Comparison of ENCODE assay signal across 15 cellular contexts in genomic region chr3:48267782-48268181, GRCh38. TPM values are rescaled to one million over a fixed set of nuclear protein-coding genes. Genes with fewer than 3 reads are reported as not detected.
DNase-seq lines count a peak whose midpoint lies in the region; ATAC-seq and TF ChIP-seq lines count a peak whose summit lies in the region.
"Had no signal": no experiment of that assay in that cellular context is flagged by ENCODE, and none has a peak within 500 bp of the region (broad histone marks: within the 10 kb centered on the region; RNA-seq: fewer than 3 reads in every experiment).

No MANE protein-coding gene starts in this region.

- ATAC-seq in right cardiac atrium, result peak; percentile 38 to 84
- ATAC-seq in Right ventricle myocardium superior (ENCODE audit: poor library complexity), result no peak
- ATAC-seq in activated naive CD8-positive, alpha-beta T cell treated with anti-CD3 and anti-CD28 coated beads, Interleukin-2, amount 50 U/mL, for 24 hours, result no peak
- ATAC-seq in mucosa of descending colon, result peak; percentile 62
- no peak for ATAC-seq in GM18870 (IDR thresholded peaks at IDR 0.05; ENCODE audit: unreplicated experiment)

- DNase-seq in right cardiac atrium (no peak), Right ventricle myocardium superior (no peak), mucosa of descending colon (peak in 1 of 3 donors; percentile 28), type B pancreatic cell (ENCODE audit: extremely low spot score, unreplicated experiment) (no peak), NCI-H1048 (lab: John Stamatoyannopoulos, UW) (no peak), SJCRH30 (no peak)
- DNase-seq in activated naive CD8-positive, alpha-beta T cell treated with anti-CD3 and anti-CD28 coated beads, Interleukin-2, amount 50 U/mL, for 24 hours, result no peak
- DNase-seq: BE2C; erythroblast; NCI-H1436 treated with DMSO at 0.1 percent for 48 hours; NCI-H524 treated with DMSO at 0.1 percent for 48 hours; stimulated activated naive B cell treated with anti-CD40 and anti-IgM and Interleukin-4, amounts not matched to agents 10 μg/mL and 1 μg/mL and 100 μg/mL, for 72 hours had no signal

- H3K36me3 Mint-ChIP-seq in activated naive CD8-positive, alpha-beta T cell treated with anti-CD3 and anti-CD28 coated beads, Interleukin-2, amount 50 U/mL, for 24 hours (ENCODE audit: low read depth), result peaks cover 38% of the 10 kb centered on the region
- peaks cover 36% of the 10 kb centered on the region for H3K36me3 Mint-ChIP-seq in type B pancreatic cell

- H3K4me3 Mint-ChIP-seq in activated naive CD8-positive, alpha-beta T cell treated with anti-CD3 and anti-CD28 coated beads, Interleukin-2, amount 50 U/mL, for 24 hours, result peak overlapping the region; percentile 52
- peak overlapping the region; percentile 83 for H3K4me3 Mint-ChIP-seq in type B pancreatic cell
- H3K4me3 Mint-ChIP-seq: stimulated activated naive B cell treated with anti-CD40 and anti-IgM and Interleukin-4, amounts not matched to agents 10 μg/mL and 1 μg/mL and 100 μg/mL, for 72 hours had no signal

- intact Hi-C loops in right cardiac atrium (cut with DNase I), result no loop called here
- intact Hi-C loops in Right ventricle myocardium superior (cut with DNase I), result no loop called here
- intact Hi-C loops in mucosa of descending colon (cut with DNase I, micrococcal nuclease), result no loop called here

- WGBS in right cardiac atrium, result 62% methylated on average over 2 of the region's 2 CpGs

- H3K36me3 ChIP-seq in mucosa of descending colon (ENCODE audit: low read depth), result no peaks in the 10 kb centered on the region
- H3K36me3 ChIP-seq in SJCRH30, result peaks cover 10% of the 10 kb centered on the region
- H3K36me3 ChIP-seq: BE2C had no signal

- TF ChIP-seq CTCF in mucosa of descending colon (IDR thresholded peaks at IDR 0.05) (no peak), type B pancreatic cell (conservative IDR thresholded peaks at IDR 0.05) (no peak)

- H3K4me1 Mint-ChIP-seq in activated naive CD8-positive, alpha-beta T cell treated with anti-CD3 and anti-CD28 coated beads, Interleukin-2, amount 50 U/mL, for 24 hours, result peaks cover 42% of the 10 kb centered on the region
- H3K4me1 Mint-ChIP-seq in type B pancreatic cell (ENCODE audit: unreplicated experiment), result peaks cover 26% of the 10 kb centered on the region

- H3K9me3 ChIP-seq in right cardiac atrium (ENCODE audit: control insufficient read depth, low read length) (no peaks in the 10 kb centered on the region), mucosa of descending colon (no peaks in the 10 kb centered on the region), SJCRH30 (replicated peaks) (0 out of 2 replicates have a peak, but pooled peaks cover 2% of the 10 kb centered on the region)
- H3K9me3 ChIP-seq: BE2C had no signal

- peak overlapping the region; percentile 91 for H3K27ac Mint-ChIP-seq in activated naive CD8-positive, alpha-beta T cell treated with anti-CD3 and anti-CD28 coated beads, Interleukin-2, amount 50 U/mL, for 24 hours
- peak overlapping the region; percentile 99 for H3K27ac Mint-ChIP-seq in type B pancreatic cell

- no peaks in the 10 kb centered on the region for H3K9me3 Mint-ChIP-seq in activated naive CD8-positive, alpha-beta T cell treated with anti-CD3 and anti-CD28 coated beads, Interleukin-2, amount 50 U/mL, for 24 hours
- H3K9me3 Mint-ChIP-seq in type B pancreatic cell, result no peaks in the 10 kb centered on the region
- H3K9me3 Mint-ChIP-seq: stimulated activated naive B cell treated with anti-CD40 and anti-IgM and Interleukin-4, amounts not matched to agents 10 μg/mL and 1 μg/mL and 100 μg/mL, for 72 hours had no signal

- no peaks in the 10 kb centered on the region for H3K27me3 ChIP-seq in right cardiac atrium (ENCODE audit: control insufficient read depth, insufficient read depth)
- no peaks in the 10 kb centered on the region for H3K27me3 ChIP-seq in SJCRH30
- H3K27me3 ChIP-seq: BE2C had no signal

- no peak overlapping the region for H3K4me3 ChIP-seq in right cardiac atrium (ENCODE audit: low read length)
- H3K4me3 ChIP-seq in mucosa of descending colon, result no peak overlapping the region
- no peak overlapping the region for H3K4me3 ChIP-seq in SJCRH30
- H3K4me3 ChIP-seq: lung had no signal

- H3K27ac ChIP-seq in right cardiac atrium (ENCODE audit: low read length) (no peak overlapping the region), SJCRH30 (no peak overlapping the region)

- H3K4me1 ChIP-seq in right cardiac atrium (ENCODE audit: control insufficient read depth, insufficient read depth, low read length) (no peaks in the 10 kb centered on the region), mucosa of descending colon (ENCODE audit: low read depth) (peaks cover 19% of the 10 kb centered on the region), SJCRH30 (no peaks in the 10 kb centered on the region)
- H3K4me1 ChIP-seq: BE2C had no signal

- H3K27me3 Mint-ChIP-seq in activated naive CD8-positive, alpha-beta T cell treated with anti-CD3 and anti-CD28 coated beads, Interleukin-2, amount 50 U/mL, for 24 hours, result no peaks in the 10 kb centered on the region
- no peaks in the 10 kb centered on the region for H3K27me3 Mint-ChIP-seq in type B pancreatic cell
- H3K27me3 Mint-ChIP-seq: stimulated activated naive B cell treated with anti-CD40 and anti-IgM and Interleukin-4, amounts not matched to agents 10 μg/mL and 1 μg/mL and 100 μg/mL, for 72 hours had no signal

RNA-seq across cellular contexts. Expression of gene ZNF589, which starts 26.9 kb away (rescaled TPM):
- 10 to 100 TPM; 11.4 to 18.5 (median 15.0) TPM for total RNA-seq in right cardiac atrium
- 5.6 TPM for polyA plus RNA-seq in right cardiac atrium
- total RNA-seq in Right ventricle myocardium superior, result 5.4 TPM
- total RNA-seq in mucosa of descending colon, result 10 to 100 TPM in 2 of 3 donors, 1 to 10 TPM in 1; 5.9 to 18.6 (median 12.5) TPM
- 15.9 and 19.5 TPM in 2 replicates for total RNA-seq in type B pancreatic cell (ENCODE audit: low replicate concordance)
- 9.8 and 9.9 TPM in 2 replicates for total RNA-seq in SJCRH30 (2014; rRNA removed; shearing (Covaris generic))

RNA-seq across cellular contexts. Expression of gene NME6, which starts 33.4 kb away (rescaled TPM):
- total RNA-seq in right cardiac atrium, result 10 to 100 TPM; 17.0 to 20.3 (median 19.1) TPM
- 11.6 TPM for polyA plus RNA-seq in right cardiac atrium
- total RNA-seq in Right ventricle myocardium superior, result 20.5 TPM
- total RNA-seq in mucosa of descending colon, result 10 to 100 TPM; 23.5 to 29.9 (median 25.9) TPM
- 30.8 and 33.8 TPM in 2 replicates for total RNA-seq in type B pancreatic cell (ENCODE audit: low replicate concordance)
- total RNA-seq in SJCRH30 (2014; rRNA removed; shearing (Covaris generic)), result 28.2 and 30.9 TPM in 2 replicates

RNA-seq across cellular contexts. Expression of gene CAMP, which starts 44.5 kb away (rescaled TPM):
- total RNA-seq in right cardiac atrium, result 1 to 10 TPM in 1 of 4 donors, under 1 TPM in 3; 0.50 to 2.1 (median 0.73) TPM
- 1.8 TPM for polyA plus RNA-seq in right cardiac atrium
- not detected for total RNA-seq in Right ventricle myocardium superior
- total RNA-seq in mucosa of descending colon, result not detected
- not detected in 2 replicates for total RNA-seq in type B pancreatic cell (ENCODE audit: low replicate concordance)
- total RNA-seq in SJCRH30 (2014; rRNA removed; shearing (Covaris generic)), result 0.45 and 0.48 TPM in 2 replicates
- total RNA-seq: RPMI7951 had no signal

Comparison
In these comparisons a context has a peak if more than half of its experiments do, and no peak if none do; other contexts are left out.
1. ATAC-seq: peak in right cardiac atrium (2 of 2) and mucosa of descending colon (single experiment); none in Right ventricle myocardium superior (single experiment), activated naive CD8-positive, alpha-beta T cell treated with anti-CD3 and anti-CD28 coated beads, Interleukin-2, amount 50 U/mL, for 24 hours (single experiment) and GM18870 (single experiment).